3 cellular contexts compared by ENCODE assay signal in the genomic region with DNA sequence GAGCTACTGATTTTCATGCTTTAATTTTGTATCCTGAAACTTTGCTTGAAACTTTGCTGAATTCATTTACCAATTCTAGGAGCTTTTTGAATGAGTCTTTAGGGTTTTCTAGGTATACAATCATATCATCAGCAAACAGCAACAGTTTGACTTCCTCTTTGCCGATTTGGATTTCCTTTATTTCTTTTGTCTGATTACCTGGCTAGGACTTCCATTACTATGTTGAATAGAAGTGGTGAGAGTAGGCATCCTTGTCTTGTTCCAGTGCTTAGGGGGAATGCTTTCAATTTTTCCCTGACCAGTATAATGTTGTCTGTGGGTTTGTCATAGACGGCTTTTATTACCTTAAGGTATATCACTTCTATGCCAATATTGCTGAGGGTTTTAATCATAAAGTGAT. TPM values are rescaled to one million over a fixed set of nuclear protein-coding genes. Genes with fewer than 3 reads are reported as not detected.
"Had no signal": no experiment of that assay in that cellular context is flagged by ENCODE, and none has a peak within 500 bp of the region (broad histone marks: within the 10 kb centered on the region; RNA-seq: fewer than 3 reads in every experiment).

No MANE protein-coding gene starts in this region.

RNA-seq across cellular contexts. Expression of a gene that starts 49.7 kb away (rescaled TPM):
- total RNA-seq: kidney epithelial cell, myocyte, vagina had no signal
